In genomic region chr2:238158807-238159539, GRCh38 we compare ENCODE assay signal across 8 cellular contexts. TPM values are rescaled to one million over a fixed set of nuclear protein-coding genes. Genes with fewer than 3 reads are reported as not detected.
DNase-seq lines count a peak whose midpoint lies in the region; ATAC-seq and TF ChIP-seq lines count a peak whose summit lies in the region.

TSS of gene ERFE (plus strand) at chr2:238158970. CDS start at chr2:238159008, 38 bp downstream.

- in situ Hi-C loops in brain microvascular endothelial cell (cut with HindIII; ENCODE audit: low pct_ligation_motif_present, low sequenced_read_pairs), result no loop called here

- peaks cover 3% of the 10 kb centered on the region; the same call in 1 of the 2 replicates for H3K4me1 ChIP-seq in ES-I3 (ENCODE audit: insufficient read depth, low read length)

- H3K4me1 Mint-ChIP-seq in T-cell, result peaks cover 7 to 9% (median 8%) of the 10 kb centered on the region in 3 donors

- DNase-seq in HK-2 (ENCODE audit: unreplicated experiment) (peak; percentile 71), T-cell (peak in 21 of 34 experiments; percentile 12 to 48 (median 29)), brain microvascular endothelial cell (no peak), kidney epithelial cell (ENCODE audit: low read depth) (no peak), NCI-H2081 treated with DMSO at 0.1 percent for 48 hours (lab: John Stamatoyannopoulos, UW) (no peak)
- DNase-seq in stimulated activated CD4-positive, alpha-beta T cell treated with anti-CD3 and anti-CD28 coated beads, Interleukin-4, amount 100 ng/mL, for 48 hours (ENCODE audit: low read depth in 2 of 2), result peak; percentile 40 to 56

- peaks cover 3% of the 10 kb centered on the region; the same call in 1 of the 2 replicates for H3K9me3 ChIP-seq in ES-I3 (ENCODE audit: control insufficient read depth, insufficient read depth, low read length)

- TF ChIP-seq CTCF in brain microvascular endothelial cell (IDR thresholded peaks at IDR 0.05; ENCODE audit: low read depth, low read length, missing control alignments), result peak; percentile 40
- peak; percentile 18 for TF ChIP-seq CTCF in kidney epithelial cell (IDR thresholded peaks at IDR 0.05; ENCODE audit: insufficient read depth, low read length, poor library complexity, severe bottlenecking)

- peaks cover 7 to 29% of the 10 kb centered on the region in 2 donors for H3K27me3 Mint-ChIP-seq in T-cell

- peak within 1 kb of the TSS; percentile 62 to 72 (median 67) for H3K4me3 Mint-ChIP-seq in T-cell

- H3K36me3 ChIP-seq in ES-I3 (ENCODE audit: insufficient read depth, low read length) (no peaks in the 10 kb centered on the region), brain microvascular endothelial cell (replicated peaks) (no peaks in the 10 kb centered on the region), kidney epithelial cell (ENCODE audit: control insufficient read depth, insufficient read depth, low read length) (no peaks in the 10 kb centered on the region)

- no peak within 1 kb of the TSS for H3K27ac Mint-ChIP-seq in T-cell

- ATAC-seq in T-cell (replicated peaks in 1 of 4), result peak; percentile 68 to 77 (median 72)
- ATAC-seq in GM19397 (IDR thresholded peaks at IDR 0.05; ENCODE audit: unreplicated experiment), result no peak

- H3K4me3 ChIP-seq in brain microvascular endothelial cell (ENCODE audit: low read depth, low read length), result peak within 1 kb of the TSS; percentile 35
- peak within 1 kb of the TSS; percentile 55 for H3K4me3 ChIP-seq in kidney epithelial cell (ENCODE audit: low read depth, low read length)

- no peak within 1 kb of the TSS for H3K27ac ChIP-seq in brain microvascular endothelial cell

- POLR2A ChIA-PET in T-cell (lab: Charles Lee), result no interaction called here

- peak within 1 kb of the TSS; percentile 54 for H3K9ac ChIP-seq in ES-I3 (ENCODE audit: low read depth, low read length)

- H3K9me3 Mint-ChIP-seq in T-cell, result no peaks in the 10 kb centered on the region

- H3K27me3 ChIP-seq in brain microvascular endothelial cell (replicated peaks) (no peaks in the 10 kb centered on the region), kidney epithelial cell (ENCODE audit: control insufficient read depth, insufficient read depth, low read length) (no peaks in the 10 kb centered on the region)

- CTCF ChIA-PET in T-cell (lab: Charles Lee), result no interaction called here

- H3K36me3 Mint-ChIP-seq in T-cell, result no peaks in the 10 kb centered on the region

RNA-seq across cellular contexts. Expression of gene ERFE, which starts in this region (rescaled TPM):
- not detected for total RNA-seq in T-cell
- 106 and 113 TPM in 2 replicates for total RNA-seq in kidney epithelial cell

Comparison
In these comparisons a context has a peak if more than half of its experiments do, and no peak if none do; other contexts are left out.
1. RNA of gene ERFE (total RNA-seq): 106 to 113 TPM in kidney epithelial cell; not detected in T-cell; every median in the first group is over 10 times any median in the second.
2. Peak in DNase-seq and ATAC-seq in T-cell; RNA of the gene not detected or under 1 TPM.
3. DNase-seq: peak in HK-2 (single experiment) and stimulated activated CD4-positive, alpha-beta T cell treated with anti-CD3 and anti-CD28 coated beads, Interleukin-4, amount 100 ng/mL, for 48 hours (2 of 2); none in brain microvascular endothelial cell (single experiment), kidney epithelial cell (single experiment) and NCI-H2081 treated with DMSO at 0.1 percent for 48 hours (single experiment).